In the genomic region with DNA sequence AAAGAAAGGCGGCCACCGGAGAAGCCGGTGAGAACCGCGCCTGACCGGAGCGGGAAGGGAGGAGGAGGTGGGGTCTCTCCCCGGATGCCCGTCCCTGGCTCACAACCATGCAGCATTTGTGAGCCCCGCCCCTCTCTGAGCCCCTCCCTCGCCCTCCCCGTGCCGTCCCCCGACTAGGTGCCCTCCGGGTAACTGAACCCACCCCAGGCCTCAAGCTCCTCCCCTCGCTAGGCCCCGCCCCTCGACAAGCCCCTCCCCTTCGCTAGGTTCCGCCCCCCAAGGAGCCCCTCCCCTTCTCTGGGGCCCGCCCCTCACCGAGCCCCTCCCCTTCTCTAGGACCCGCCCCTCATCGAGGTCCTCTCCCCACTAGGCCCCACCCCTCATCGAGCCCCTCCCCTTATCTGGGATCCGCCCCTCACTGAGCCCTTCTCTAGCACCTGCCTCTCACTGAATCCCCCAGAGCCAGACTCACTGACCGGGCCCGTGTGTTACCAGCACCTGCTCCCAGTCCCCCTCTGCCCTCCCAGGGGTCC, we compare ENCODE assay signal across 8 cellular contexts.
DNase-seq lines count a peak whose midpoint lies in the region; ATAC-seq and TF ChIP-seq lines count a peak whose summit lies in the region.

No MANE protein-coding gene starts in this region.

- no peak for TF ChIP-seq CTCF in GM10248 (IDR thresholded peaks at IDR 0.05; ENCODE audit: control extremely low read depth, extremely low read depth, low read depth, missing control alignments)

- POLR2A ChIA-PET in GM10248 (lab: Yijun Ruan, JAX), result interaction anchor here (0.6 kb wide), 2 partner anchors 10 to 105 kb away, joined by 6 read pairs; no protein-coding TSS in a partner anchor

- DNase-seq in GM10248 (ENCODE audit: extremely low spot score) (peak; percentile 79), NCI-H69 (lab: John Stamatoyannopoulos, UW) (peak; percentile 93), activated gamma-delta T cell treated with Interleukin-2 at 50 U/mL for 16 hours (peak; percentile 32), iPS-NIHi7 (ENCODE audit: extremely low spot score) (peak; percentile 93), epidermal melanocyte (ENCODE audit: insufficient read length, low spot score) (no peak), MV-4-11 (lab: John Stamatoyannopoulos, UW) (no peak)
- DNase-seq in stimulated activated CD8-positive, alpha-beta memory T cell treated with anti-CD3 and anti-CD28 coated beads, Interleukin-15, amount 100 ng/mL, for 1 hour (ENCODE audit: low read depth), result peak; percentile 14

- CTCF ChIA-PET in GM10248 (lab: Yijun Ruan, JAX), result interaction anchor here (2.0 kb wide), 1 partner anchor 11 kb away, joined by 4 read pairs; no protein-coding TSS in a partner anchor

- no peak for ATAC-seq in HG03159 (IDR thresholded peaks at IDR 0.05; ENCODE audit: unreplicated experiment)

Comparison
In these comparisons a context has a peak if more than half of its experiments do, and no peak if none do; other contexts are left out.
1. DNase-seq: peak in GM10248 (single experiment), NCI-H69 (single experiment), activated gamma-delta T cell treated with Interleukin-2 at 50 U/mL for 16 hours (single experiment), iPS-NIHi7 (single experiment) and stimulated activated CD8-positive, alpha-beta memory T cell treated with anti-CD3 and anti-CD28 coated beads, Interleukin-15, amount 100 ng/mL, for 1 hour (single experiment); none in epidermal melanocyte (single experiment) and MV-4-11 (single experiment).